18 cellular contexts compared by ENCODE assay signal in genomic region chr17:4109424-4109823, GRCh38. TPM values are rescaled to one million over a fixed set of nuclear protein-coding genes. Genes with fewer than 3 reads are reported as not detected.
DNase-seq lines count a peak whose midpoint lies in the region; ATAC-seq lines count a peak whose summit lies in the region.
"Had no signal": no experiment of that assay in that cellular context is flagged by ENCODE, and none has a peak within 500 bp of the region (broad histone marks: within the 10 kb centered on the region; RNA-seq: fewer than 3 reads in every experiment).

No MANE protein-coding gene starts in this region.

- no peak overlapping the region for H3K4me3 ChIP-seq in subcutaneous abdominal adipose tissue (ENCODE audit: low read depth in 1 of 5, low read length in 5 of 5)
- H3K4me3 ChIP-seq: A549 had no signal

- H3K4me1 ChIP-seq in subcutaneous abdominal adipose tissue (ENCODE audit: control insufficient read depth in 5 of 5, insufficient read depth in 5 of 5, low read length in 5 of 5): peaks cover 0 to 14% (median 10%) of the 10 kb centered on the region in 5 donors

- H3K27me3 ChIP-seq in subcutaneous abdominal adipose tissue (ENCODE audit: control insufficient read depth in 5 of 5, insufficient read depth in 4 of 5, low read length in 5 of 5): no peaks in the 10 kb centered on the region

- peak overlapping the region; percentile 90 for H3K27ac ChIP-seq in subcutaneous abdominal adipose tissue (ENCODE audit: low read depth, low read length)
- H3K27ac ChIP-seq: A549 had no signal

- ATAC-seq in effector memory CD8-positive, alpha-beta T cell (replicated peaks): peak; percentile 59
- ATAC-seq: A549; activated naive CD4-positive, alpha-beta T cell treated with anti-CD3 and anti-CD28 coated beads, Interleukin-2, amount 50 U/mL, for 72 hours; stimulated activated memory B cell treated with anti-CD40 and anti-IgM and Interleukin-4, amounts not matched to agents 10 μg/mL and 1 μg/mL and 100 μg/mL, for 72 hours had no signal

- POLR2A ChIA-PET in activated CD4-positive, alpha-beta T cell treated with anti-CD3 and anti-CD28 coated beads, Interleukin-2, amount 10 ng/mL, durations not matched to agents 7 days and 5 days (lab: Charles Lee): no interaction called here
- POLR2A ChIA-PET in activated CD4-positive, alpha-beta memory T cell treated with anti-CD3 and anti-CD28 coated beads, Interleukin-2, amount 10 ng/mL, durations not matched to agents 7 days and 5 days (lab: Charles Lee): interaction anchor here (1.1 to 2.0 kb wide), 3 partner anchors 14 to 34 kb away, joined by 3 to 9 read pairs (median 3); partner anchors contain the start of genes CYB5D2 and ZZEF1

- no peak for DNase-seq in activated CD4-positive, alpha-beta T cell treated with anti-CD3 and anti-CD28 coated beads, Interleukin-2, amount 10 ng/mL, durations not matched to agents 7 days and 5 days
- DNase-seq in activated CD4-positive, alpha-beta T cell treated with anti-CD3 and anti-CD28 coated beads, Interleukin-2, amount 50 U/mL, for 48 hours: no peak
- DNase-seq in activated CD4-positive, alpha-beta memory T cell treated with anti-CD3 and anti-CD28 coated beads, Interleukin-2, amount 10 ng/mL, durations not matched to agents 7 days and 5 days: no peak
- DNase-seq in effector memory CD8-positive, alpha-beta T cell: no peak
- DNase-seq in NCI-H146 (lab: John Stamatoyannopoulos, UW) (no peak), middle frontal gyrus (ENCODE audit: extremely low spot score, low spot score) (no peak), NCI-H748 treated with DMSO at 0.1 percent for 48 hours (lab: John Stamatoyannopoulos, UW) (no peak)
- DNase-seq: kidney glomerular epithelial cell, NCI-H1694, NCI-H446, SW 1271 had no signal

- H3K9ac ChIP-seq in subcutaneous abdominal adipose tissue (ENCODE audit: low read length in 5 of 5): peak overlapping the region in 2 of 5 donors; percentile 49 to 54

- H3K36me3 Mint-ChIP-seq in activated CD4-positive, alpha-beta T cell treated with anti-CD3 and anti-CD28 coated beads, Interleukin-2, amount 10 ng/mL, durations not matched to agents 7 days and 5 days (ENCODE audit: low read depth): peaks cover 55% of the 10 kb centered on the region
- peaks cover 44% of the 10 kb centered on the region for H3K36me3 Mint-ChIP-seq in activated CD4-positive, alpha-beta memory T cell treated with anti-CD3 and anti-CD28 coated beads, Interleukin-2, amount 10 ng/mL, durations not matched to agents 7 days and 5 days (ENCODE audit: low read depth)
- peaks cover 78% of the 10 kb centered on the region for H3K36me3 Mint-ChIP-seq in effector memory CD8-positive, alpha-beta T cell (ENCODE audit: insufficient read depth)

- no peaks in the 10 kb centered on the region for H3K9me3 ChIP-seq in subcutaneous abdominal adipose tissue (ENCODE audit: control insufficient read depth in 5 of 5, low read length in 5 of 5)
- H3K9me3 ChIP-seq: A549 had no signal

- peak overlapping the region; percentile 77 for H3K27ac Mint-ChIP-seq in activated CD4-positive, alpha-beta T cell treated with anti-CD3 and anti-CD28 coated beads, Interleukin-2, amount 10 ng/mL, durations not matched to agents 7 days and 5 days
- peak overlapping the region; percentile 63 for H3K27ac Mint-ChIP-seq in activated CD4-positive, alpha-beta memory T cell treated with anti-CD3 and anti-CD28 coated beads, Interleukin-2, amount 10 ng/mL, durations not matched to agents 7 days and 5 days
- H3K27ac Mint-ChIP-seq in effector memory CD8-positive, alpha-beta T cell: peak overlapping the region; percentile 9 to 77
- H3K27ac Mint-ChIP-seq: mesothelial cell of epicardium; stimulated activated memory B cell treated with anti-CD40 and anti-IgM and Interleukin-4, amounts not matched to agents 10 μg/mL and 1 μg/mL and 100 μg/mL, for 72 hours; type B pancreatic cell had no signal

- peaks cover 27% of the 10 kb centered on the region for H3K4me1 Mint-ChIP-seq in activated CD4-positive, alpha-beta T cell treated with anti-CD3 and anti-CD28 coated beads, Interleukin-2, amount 10 ng/mL, durations not matched to agents 7 days and 5 days
- peaks cover 26% of the 10 kb centered on the region for H3K4me1 Mint-ChIP-seq in activated CD4-positive, alpha-beta memory T cell treated with anti-CD3 and anti-CD28 coated beads, Interleukin-2, amount 10 ng/mL, durations not matched to agents 7 days and 5 days
- H3K4me1 Mint-ChIP-seq in effector memory CD8-positive, alpha-beta T cell (ENCODE audit: low read depth in 2 of 2): peaks cover 16 to 19% of the 10 kb centered on the region in 2 donors
- H3K4me1 Mint-ChIP-seq: CD14-positive monocyte; mesothelial cell of epicardium; stimulated activated memory B cell treated with anti-CD40 and anti-IgM and Interleukin-4, amounts not matched to agents 10 μg/mL and 1 μg/mL and 100 μg/mL, for 72 hours had no signal

- H3K9me3 Mint-ChIP-seq in activated CD4-positive, alpha-beta T cell treated with anti-CD3 and anti-CD28 coated beads, Interleukin-2, amount 10 ng/mL, durations not matched to agents 7 days and 5 days: no peaks in the 10 kb centered on the region
- H3K9me3 Mint-ChIP-seq in activated CD4-positive, alpha-beta memory T cell treated with anti-CD3 and anti-CD28 coated beads, Interleukin-2, amount 10 ng/mL, durations not matched to agents 7 days and 5 days: no peaks in the 10 kb centered on the region
- no peaks in the 10 kb centered on the region for H3K9me3 Mint-ChIP-seq in effector memory CD8-positive, alpha-beta T cell
- H3K9me3 Mint-ChIP-seq: activated naive CD4-positive, alpha-beta T cell treated with anti-CD3 and anti-CD28 coated beads, Interleukin-2, amount 50 U/mL, for 72 hours; CD14-positive monocyte; mesothelial cell of epicardium; stimulated activated memory B cell treated with anti-CD40 and anti-IgM and Interleukin-4, amounts not matched to agents 10 μg/mL and 1 μg/mL and 100 μg/mL, for 72 hours; type B pancreatic cell had no signal

- no peak overlapping the region for H3K4me3 Mint-ChIP-seq in activated CD4-positive, alpha-beta T cell treated with anti-CD3 and anti-CD28 coated beads, Interleukin-2, amount 10 ng/mL, durations not matched to agents 7 days and 5 days
- no peak overlapping the region for H3K4me3 Mint-ChIP-seq in activated CD4-positive, alpha-beta memory T cell treated with anti-CD3 and anti-CD28 coated beads, Interleukin-2, amount 10 ng/mL, durations not matched to agents 7 days and 5 days
- peak overlapping the region in 1 of 2 donors; percentile 4 for H3K4me3 Mint-ChIP-seq in effector memory CD8-positive, alpha-beta T cell
- H3K4me3 Mint-ChIP-seq: CD14-positive monocyte; mesothelial cell of epicardium; stimulated activated memory B cell treated with anti-CD40 and anti-IgM and Interleukin-4, amounts not matched to agents 10 μg/mL and 1 μg/mL and 100 μg/mL, for 72 hours; type B pancreatic cell had no signal

- peaks cover 28 to 83% (median 66%) of the 10 kb centered on the region in 5 donors for H3K36me3 ChIP-seq in subcutaneous abdominal adipose tissue (ENCODE audit: control insufficient read depth in 5 of 5, insufficient read depth in 5 of 5, low read length in 5 of 5)

- CTCF ChIA-PET in activated CD4-positive, alpha-beta T cell treated with anti-CD3 and anti-CD28 coated beads, Interleukin-2, amount 10 ng/mL, durations not matched to agents 7 days and 5 days (lab: Charles Lee): no interaction called here
- CTCF ChIA-PET in activated CD4-positive, alpha-beta memory T cell treated with anti-CD3 and anti-CD28 coated beads, Interleukin-2, amount 10 ng/mL, durations not matched to agents 7 days and 5 days (lab: Charles Lee): no interaction called here

- H3K27me3 Mint-ChIP-seq in activated CD4-positive, alpha-beta T cell treated with anti-CD3 and anti-CD28 coated beads, Interleukin-2, amount 10 ng/mL, durations not matched to agents 7 days and 5 days: no peaks in the 10 kb centered on the region
- H3K27me3 Mint-ChIP-seq in activated CD4-positive, alpha-beta memory T cell treated with anti-CD3 and anti-CD28 coated beads, Interleukin-2, amount 10 ng/mL, durations not matched to agents 7 days and 5 days: no peaks in the 10 kb centered on the region
- no peaks in the 10 kb centered on the region for H3K27me3 Mint-ChIP-seq in effector memory CD8-positive, alpha-beta T cell
- H3K27me3 Mint-ChIP-seq: stimulated activated memory B cell treated with anti-CD40 and anti-IgM and Interleukin-4, amounts not matched to agents 10 μg/mL and 1 μg/mL and 100 μg/mL, for 72 hours; type B pancreatic cell had no signal

RNA-seq across cellular contexts. Expression of gene ZZEF1, which starts 33.4 kb away (rescaled TPM):
- 10 to 100 TPM; 62.5 to 66.2 TPM for total RNA-seq in activated CD4-positive, alpha-beta T cell treated with anti-CD3 and anti-CD28 coated beads, Interleukin-2, amount 10 ng/mL, durations not matched to agents 7 days and 5 days
- 10 to 100 TPM; 52.1 to 54.9 TPM for total RNA-seq in activated CD4-positive, alpha-beta memory T cell treated with anti-CD3 and anti-CD28 coated beads, Interleukin-2, amount 10 ng/mL, durations not matched to agents 7 days and 5 days

RNA-seq across cellular contexts. Expression of gene CYB5D2, which starts 33.6 kb away (rescaled TPM):
- 1 to 10 TPM; 6.8 to 7.6 TPM for total RNA-seq in activated CD4-positive, alpha-beta T cell treated with anti-CD3 and anti-CD28 coated beads, Interleukin-2, amount 10 ng/mL, durations not matched to agents 7 days and 5 days
- 1 to 10 TPM; 7.9 to 8.6 TPM for total RNA-seq in activated CD4-positive, alpha-beta memory T cell treated with anti-CD3 and anti-CD28 coated beads, Interleukin-2, amount 10 ng/mL, durations not matched to agents 7 days and 5 days
